9 cellular contexts compared by ENCODE assay signal in genomic region chr5:36723921-36724320, GRCh38.
A peak's percentile ranks its signal among the peaks of the same experiment; 100 is the strongest.
DNase-seq lines count a peak whose midpoint lies in the region; ATAC-seq and TF ChIP-seq lines count a peak whose summit lies in the region.
"Had no signal": no experiment of that assay in that cellular context is flagged by ENCODE, and none has a peak within 500 bp of the region (broad histone marks: within the 10 kb centered on the region; RNA-seq: fewer than 3 reads in every experiment).

No MANE protein-coding gene starts in this region.

- DNase-seq in activated CD8-positive, alpha-beta memory T cell treated with anti-CD3 and anti-CD28 coated beads, Interleukin-2, amount 10 ng/mL, durations not matched to agents 7 days and 5 days, result no peak
- no peak for DNase-seq in activated CD8-positive, alpha-beta memory T cell treated with anti-CD3 and anti-CD28 coated beads, Interleukin-2, amount 50 U/mL, for 48 hours
- DNase-seq in stimulated activated naive CD8-positive, alpha-beta T cell treated with anti-CD3 and anti-CD28 coated beads, Interleukin-15, Interleukin-2, amounts not matched to agents 100 U/mL and 50 U/mL, for 24 hours, result peak; percentile 14
- DNase-seq in A673 (ENCODE audit: low spot score) (no peak), midbrain (lab: John Stamatoyannopoulos, UW) (no peak)
- DNase-seq in stimulated activated naive CD4-positive, alpha-beta T cell (lab: John Stamatoyannopoulos, UW), result no peak

- BruUV-seq in A673 (replicated peaks; lab: Mats Ljungman, UMichigan), result no TSS peak

- no peaks in the 10 kb centered on the region for H3K79me2 ChIP-seq in OCI-LY1 (ENCODE audit: insufficient read depth, low read length)

- H3K4me1 ChIP-seq in OCI-LY1 (ENCODE audit: insufficient read depth, low read length, severe bottlenecking) (peaks cover 35% of the 10 kb centered on the region), A673 (ENCODE audit: insufficient read depth, low read length, poor library complexity, severe bottlenecking) (peaks cover 35% of the 10 kb centered on the region)

- H4K20me1 ChIP-seq in OCI-LY1 (ENCODE audit: insufficient read depth, low read length), result no peaks in the 10 kb centered on the region

- ATAC-seq in activated CD8-positive, alpha-beta memory T cell treated with anti-CD3 and anti-CD28 coated beads, Interleukin-2, amount 10 ng/mL, durations not matched to agents 7 days and 5 days, result no peak
- ATAC-seq in HG02759 (IDR thresholded peaks at IDR 0.05; ENCODE audit: unreplicated experiment), result peak; percentile 53
- ATAC-seq in stimulated activated naive CD8-positive, alpha-beta T cell treated with anti-CD3 and anti-CD28 coated beads, Interleukin-15, Interleukin-2, amounts not matched to agents 100 U/mL and 50 U/mL, for 24 hours, result no peak

- peaks cover 13% of the 10 kb centered on the region for H3K4me1 Mint-ChIP-seq in activated CD8-positive, alpha-beta memory T cell treated with anti-CD3 and anti-CD28 coated beads, Interleukin-2, amount 10 ng/mL, durations not matched to agents 7 days and 5 days

- H3K4me2 ChIP-seq in OCI-LY1 (ENCODE audit: low read length), result peak overlapping the region; percentile 85

- no peak overlapping the region for H3K27ac Mint-ChIP-seq in activated CD8-positive, alpha-beta memory T cell treated with anti-CD3 and anti-CD28 coated beads, Interleukin-2, amount 10 ng/mL, durations not matched to agents 7 days and 5 days

- H2AFZ ChIP-seq in OCI-LY1 (ENCODE audit: low read length), result no peak overlapping the region; the same call in 1 of the 2 replicates

- no peaks in the 10 kb centered on the region for H3K9me3 Mint-ChIP-seq in activated CD8-positive, alpha-beta memory T cell treated with anti-CD3 and anti-CD28 coated beads, Interleukin-2, amount 10 ng/mL, durations not matched to agents 7 days and 5 days (ENCODE audit: low read depth)

- H3K36me3 Mint-ChIP-seq in activated CD8-positive, alpha-beta memory T cell treated with anti-CD3 and anti-CD28 coated beads, Interleukin-2, amount 10 ng/mL, durations not matched to agents 7 days and 5 days, result no peaks in the 10 kb centered on the region

- no peaks in the 10 kb centered on the region for H3F3A ChIP-seq in OCI-LY1 (ENCODE audit: insufficient read depth, low read length)

- POLR2A ChIA-PET in A673 (lab: Charles Lee; ENCODE audit: low non-redundant PET), result no interaction called here

- no peaks in the 10 kb centered on the region for H3K36me3 ChIP-seq in OCI-LY1 (ENCODE audit: insufficient read depth, low read length)
- H3K36me3 ChIP-seq in A673 (ENCODE audit: insufficient read depth, low read length, poor library complexity, severe bottlenecking), result no peaks in the 10 kb centered on the region
- H3K36me3 ChIP-seq: cardiac muscle cell had no signal

- peak overlapping the region; percentile 71 for H3K27ac ChIP-seq in OCI-LY1 (ENCODE audit: low read depth, low read length, poor library complexity, severe bottlenecking)
- H3K27ac ChIP-seq in A673 (ENCODE audit: low read depth, low read length, poor library complexity, severe bottlenecking), result no peak overlapping the region
- H3K27ac ChIP-seq: cardiac muscle cell had no signal

- H3K9me3 ChIP-seq in OCI-LY1 (ENCODE audit: low read length) (no peaks in the 10 kb centered on the region), A673 (ENCODE audit: low read depth, low read length, poor library complexity, severe bottlenecking) (no peaks in the 10 kb centered on the region)

- TF ChIP-seq CTCF in OCI-LY1 (IDR thresholded peaks at IDR 0.05; ENCODE audit: low read length), result no peak
- no peak for TF ChIP-seq CTCF in A673 (conservative IDR thresholded peaks at IDR 0.05; ENCODE audit: low read depth, low read length)

- H3K4me3 Mint-ChIP-seq in activated CD8-positive, alpha-beta memory T cell treated with anti-CD3 and anti-CD28 coated beads, Interleukin-2, amount 10 ng/mL, durations not matched to agents 7 days and 5 days, result peak overlapping the region; percentile 68

- H3K9ac ChIP-seq in OCI-LY1 (ENCODE audit: low read length), result peak overlapping the region; percentile 66; the same call in 1 of the 2 replicates

- H3K27me3 ChIP-seq in OCI-LY1 (ENCODE audit: insufficient read depth, low read length), result no peaks in the 10 kb centered on the region
- H3K27me3 ChIP-seq in A673 (replicated peaks; ENCODE audit: insufficient read depth, low read depth, low read length, poor library complexity), result no peaks in the 10 kb centered on the region
- H3K27me3 ChIP-seq: cardiac muscle cell had no signal

- no peaks in the 10 kb centered on the region for H3K9me2 ChIP-seq in OCI-LY1 (ENCODE audit: low read depth, low read length)

- CTCF ChIA-PET in activated CD8-positive, alpha-beta memory T cell treated with anti-CD3 and anti-CD28 coated beads, Interleukin-2, amount 10 ng/mL, durations not matched to agents 7 days and 5 days (lab: Charles Lee), result interaction anchor here (1.7 kb wide), 1 partner anchor 16 kb away, joined by 7 read pairs; no protein-coding TSS in a partner anchor
- CTCF ChIA-PET in A673 (lab: Charles Lee), result interaction anchor here (0.7 kb wide), 1 partner anchor 16 kb away, joined by 3 read pairs; no protein-coding TSS in a partner anchor

- peaks cover 8% of the 10 kb centered on the region for H3K27me3 Mint-ChIP-seq in activated CD8-positive, alpha-beta memory T cell treated with anti-CD3 and anti-CD28 coated beads, Interleukin-2, amount 10 ng/mL, durations not matched to agents 7 days and 5 days

- H3K4me3 ChIP-seq in OCI-LY1 (ENCODE audit: low read depth, low read length, poor library complexity, severe bottlenecking), result peak overlapping the region; percentile 59
- H3K4me3 ChIP-seq in A673 (ENCODE audit: low read depth, low read length, poor library complexity, severe bottlenecking), result no peak overlapping the region
- H3K4me3 ChIP-seq: cardiac muscle cell had no signal

- intact Hi-C loops in A673 (cut with micrococcal nuclease; ENCODE audit: unreplicated experiment), result no loop called here
